Comparison of ENCODE assay signal across 8 cellular contexts in genomic region chr6:15504581-15505350, GRCh38.
DNase-seq lines count a peak whose midpoint lies in the region; ATAC-seq and TF ChIP-seq lines count a peak whose summit lies in the region.

No MANE protein-coding gene starts in this region.

- DNase-seq in Ammon's horn (ENCODE audit: low spot score), result peak; percentile 91
- peak; percentile 63 for DNase-seq in MV-4-11 (lab: John Stamatoyannopoulos, UW)
- no peak for DNase-seq in ascending aorta (ENCODE audit: low spot score in 2 of 2)
- peak; percentile 83 for DNase-seq in hepatocyte (ENCODE audit: low spot score)
- no peak for DNase-seq in OCI-M2 (lab: John Stamatoyannopoulos, UW; ENCODE audit: unreplicated experiment)
- no peak for DNase-seq in activated CD4-positive, alpha-beta T cell treated with anti-CD3 and anti-CD28 coated beads for 4 hours

- H3K4me1 ChIP-seq in ascending aorta (peaks cover 0 to 18% of the 10 kb centered on the region in 2 donors), hepatocyte (ENCODE audit: insufficient read depth) (peaks cover 33% of the 10 kb centered on the region)

- H3K4me3 ChIP-seq in ascending aorta (peak overlapping the region; percentile 22 to 53), hepatocyte (no peak overlapping the region), skin epidermis (peak overlapping the region in 2 of 7 experiments; percentile 0 to 19)

- peak overlapping the region; percentile 19 to 33 for H3K27ac ChIP-seq in ascending aorta
- peak overlapping the region; percentile 48 for H3K27ac ChIP-seq in hepatocyte
- H3K27ac ChIP-seq in skin epidermis, result peak overlapping the region in 12 of 21 experiments; percentile 5 to 77 (median 50)

- 46% methylated on average over 26 of the region's 26 CpGs for WGBS in hepatocyte (ENCODE audit: low lambda C conversion rate, missing lambda C conversion rate)

- H4K20me1 ChIP-seq in hepatocyte (ENCODE audit: insufficient read depth, poor library complexity, severe bottlenecking), result peaks cover 14% of the 10 kb centered on the region

- H3K4me2 ChIP-seq in hepatocyte, result peak overlapping the region; percentile 66

- no peak for ATAC-seq in HG03139 (IDR thresholded peaks at IDR 0.05; ENCODE audit: unreplicated experiment)

- H3K36me3 ChIP-seq in ascending aorta (peaks cover 17 to 33% of the 10 kb centered on the region in 2 donors), hepatocyte (replicated peaks; ENCODE audit: insufficient read depth, low read depth) (no peaks in the 10 kb centered on the region)

- intact Hi-C loops in ascending aorta (cut with DNase I), result loop anchor here (5.0 kb wide), 1 partner anchor 1292 kb away; no protein-coding TSS in a partner anchor

- TF ChIP-seq CTCF in ascending aorta (IDR thresholded peaks at IDR 0.05) (no peak), hepatocyte (IDR thresholded peaks at IDR 0.05; ENCODE audit: poor library complexity) (no peak)

- H3K9me3 ChIP-seq in ascending aorta (no peaks in the 10 kb centered on the region), hepatocyte (ENCODE audit: low read depth) (no peaks in the 10 kb centered on the region)

- H3K79me2 ChIP-seq in hepatocyte, result peaks cover 5% of the 10 kb centered on the region

- H3K27me3 ChIP-seq in ascending aorta (no peaks in the 10 kb centered on the region), hepatocyte (no peaks in the 10 kb centered on the region)

- no peaks in the 10 kb centered on the region for H3K9me2 ChIP-seq in hepatocyte (replicated peaks; ENCODE audit: insufficient read depth)

- H2AFZ ChIP-seq in hepatocyte, result no peak overlapping the region

Comparison
In these comparisons a context has a peak if more than half of its experiments do, and no peak if none do; other contexts are left out.
1. DNase-seq: peak in Ammon's horn (single experiment), MV-4-11 (single experiment) and hepatocyte (single experiment); none in ascending aorta (0 of 2), OCI-M2 (single experiment) and activated CD4-positive, alpha-beta T cell treated with anti-CD3 and anti-CD28 coated beads for 4 hours (0 of 2).
2. Peak in every context shown above with its lines, with median percentiles within 50 percentile points of each other: H3K27ac ChIP-seq.